8 cellular contexts compared by ENCODE assay signal in genomic region chr17:59964455-59965328, GRCh38. TPM values are rescaled to one million over a fixed set of nuclear protein-coding genes. Genes with fewer than 3 reads are reported as not detected.
DNase-seq lines count a peak whose midpoint lies in the region; ATAC-seq and TF ChIP-seq lines count a peak whose summit lies in the region.

Gene RNFT1 (minus strand): TSS chr17:59964740. CDS start chr17:59964663, 77 bp downstream.

- H3K9me2 ChIP-seq in GM23338 (ENCODE audit: insufficient read depth) = no peaks in the 10 kb centered on the region

- peaks cover 6% of the 10 kb centered on the region; the same call in 2 of the 3 replicates for H3K4me1 Mint-ChIP-seq in GM23338
- peaks cover 19% of the 10 kb centered on the region for H3K4me1 Mint-ChIP-seq in neural crest cell
- peaks cover 18% of the 10 kb centered on the region for H3K4me1 Mint-ChIP-seq in stimulated activated naive CD8-positive, alpha-beta T cell treated with anti-CD3 and anti-CD28 coated beads, Interleukin-15, amount 100 ng/mL, for 72 hours

- H3K27me3 ChIP-seq in GM23338 (ENCODE audit: insufficient read depth) = peaks cover 20% of the 10 kb centered on the region
- no peaks in the 10 kb centered on the region for H3K27me3 ChIP-seq in MG63
- H3K27me3 ChIP-seq in SJSA1 (replicated peaks) = no peaks in the 10 kb centered on the region

- H3K36me3 ChIP-seq in GM23338 (ENCODE audit: insufficient read depth) = no peaks in the 10 kb centered on the region
- H3K36me3 ChIP-seq in MG63 = no peaks in the 10 kb centered on the region
- peaks cover 7% of the 10 kb centered on the region; the same call in 1 of the 2 replicates for H3K36me3 ChIP-seq in SJSA1

- H3K36me3 Mint-ChIP-seq in GM23338 (ENCODE audit: low read depth) = no peaks in the 10 kb centered on the region
- H3K36me3 Mint-ChIP-seq in neural crest cell (ENCODE audit: low read depth) = no peaks in the 10 kb centered on the region

- no peak within 1 kb of the TSS for H3K27ac ChIP-seq in GM23338 (ENCODE audit: low read depth)
- H3K27ac ChIP-seq in SJSA1 = peak within 1 kb of the TSS; percentile 70

- H3K4me3 Mint-ChIP-seq in GM23338 (peak within 1 kb of the TSS; percentile 79), neural crest cell (peak within 1 kb of the TSS; percentile 98)
- peak within 1 kb of the TSS; percentile 79 to 97 for H3K4me3 Mint-ChIP-seq in stimulated activated naive CD8-positive, alpha-beta T cell treated with anti-CD3 and anti-CD28 coated beads, Interleukin-15, amount 100 ng/mL, for 72 hours

- H3F3A ChIP-seq in GM23338 (replicated peaks; ENCODE audit: low read depth) = peaks cover 7% of the 10 kb centered on the region; the same call in 1 of the 2 replicates

- TF ChIP-seq CTCF in GM23338 (conservative IDR thresholded peaks at IDR 0.05; ENCODE audit: low read depth in 2 of 2) (no peak), foreskin fibroblast (IDR thresholded peaks at IDR 0.05; ENCODE audit: low read depth, low read length) (no peak), neural crest cell (conservative IDR thresholded peaks at IDR 0.05) (no peak)

- H3K9me3 Mint-ChIP-seq in GM23338 (no peaks in the 10 kb centered on the region; the same call in 2 of the 3 replicates), neural crest cell (no peaks in the 10 kb centered on the region)
- no peaks in the 10 kb centered on the region for H3K9me3 Mint-ChIP-seq in stimulated activated naive CD8-positive, alpha-beta T cell treated with anti-CD3 and anti-CD28 coated beads, Interleukin-15, amount 100 ng/mL, for 72 hours

- ATAC-seq in GM23338 = peak; percentile 93
- peak; percentile 89 for ATAC-seq in stimulated activated naive CD8-positive, alpha-beta T cell treated with anti-CD3 and anti-CD28 coated beads, Interleukin-15, amount 100 ng/mL, for 72 hours

- H4K20me1 ChIP-seq in GM23338 (replicated peaks; ENCODE audit: insufficient read depth) = no peaks in the 10 kb centered on the region

- H3K27me3 Mint-ChIP-seq in GM23338 (ENCODE audit: insufficient read depth, low read depth, poor library complexity) (peaks cover 13% of the 10 kb centered on the region), neural crest cell (ENCODE audit: low read depth) (no peaks in the 10 kb centered on the region)
- H3K27me3 Mint-ChIP-seq in stimulated activated naive CD8-positive, alpha-beta T cell treated with anti-CD3 and anti-CD28 coated beads, Interleukin-15, amount 100 ng/mL, for 72 hours = no peaks in the 10 kb centered on the region

- H3K4me2 ChIP-seq in GM23338 = peak within 1 kb of the TSS; percentile 93

- DNase-seq in DMS79 (lab: John Stamatoyannopoulos, UW) (peak; percentile 56), GM23338 (ENCODE audit: low spot score) (peak; percentile 94), MG63 (peak; percentile 91), SJSA1 (ENCODE audit: low read depth in 1 of 2, low spot score in 2 of 2) (peak; percentile 90 to 95), foreskin fibroblast (peak; percentile 81 to 95), neural crest cell (ENCODE audit: low read depth, low spot score) (peak; percentile 83)
- DNase-seq in activated naive CD4-positive, alpha-beta T cell (lab: John Stamatoyannopoulos, UW) = peak; percentile 76 to 90 (median 84)
- peak; percentile 89 for DNase-seq in stimulated activated naive CD8-positive, alpha-beta T cell treated with anti-CD3 and anti-CD28 coated beads, Interleukin-15, amount 100 ng/mL, for 72 hours

- H3K4me3 ChIP-seq in GM23338 (peak within 1 kb of the TSS; percentile 95), MG63 (peak within 1 kb of the TSS; percentile 71), SJSA1 (peak within 1 kb of the TSS; percentile 78), foreskin fibroblast (ENCODE audit: low read depth in 1 of 2, low read length in 2 of 2) (peak within 1 kb of the TSS; percentile 82 to 87)

- H3K9me3 ChIP-seq in MG63 (no peaks in the 10 kb centered on the region), SJSA1 (replicated peaks) (no peaks in the 10 kb centered on the region)

- H3K4me1 ChIP-seq in GM23338 (ENCODE audit: insufficient read depth) (no peaks in the 10 kb centered on the region), SJSA1 (replicated peaks) (peaks cover 11% of the 10 kb centered on the region)

- H3K27ac Mint-ChIP-seq in GM23338 (no peak within 1 kb of the TSS), neural crest cell (ENCODE audit: unreplicated experiment) (peak within 1 kb of the TSS; percentile 53)
- H3K27ac Mint-ChIP-seq in stimulated activated naive CD8-positive, alpha-beta T cell treated with anti-CD3 and anti-CD28 coated beads, Interleukin-15, amount 100 ng/mL, for 72 hours = peak within 1 kb of the TSS; percentile 97 to 99

- no peaks in the 10 kb centered on the region for H3K79me2 ChIP-seq in GM23338 (replicated peaks; ENCODE audit: insufficient read depth)

- peak within 1 kb of the TSS; percentile 100 for H2AFZ ChIP-seq in GM23338

TF ChIP-seq in GM23338, 12 proteins besides CTCF, POLR2A, EP300 and RAD21:
- no peak for TF ChIP-seq JUNB (IDR thresholded peaks at IDR 0.05; ENCODE audit: unreplicated experiment)
- peak; percentile 62 for TF ChIP-seq POLR2AphosphoS5 (IDR thresholded peaks at IDR 0.05; ENCODE audit: low read depth)

RNA-seq across cellular contexts. Expression of gene RNFT1, which starts in this region (rescaled TPM):
- 4.1 and 5.4 TPM in 2 replicates for total RNA-seq in GM23338 (2014; rRNA removed; shearing (Covaris generic))
- polyA plus RNA-seq in GM23338 (2016; fragmentation: Nextera tagmentation; extraction: Ambion mirVana) = 3.5 and 4.6 TPM in 2 replicates
- total RNA-seq in MG63 (2014; rRNA removed; shearing (Covaris generic); ENCODE audit: low replicate concordance) = 8.6 and 24.1 TPM in 2 replicates
- total RNA-seq in SJSA1 (2014; rRNA removed; shearing (Covaris generic)) = 42.4 and 43.6 TPM in 2 replicates
- total RNA-seq in neural crest cell = 17.0 and 18.9 TPM in 2 replicates
